ENCODE assay signal across 9 cellular contexts in the genomic region with DNA sequence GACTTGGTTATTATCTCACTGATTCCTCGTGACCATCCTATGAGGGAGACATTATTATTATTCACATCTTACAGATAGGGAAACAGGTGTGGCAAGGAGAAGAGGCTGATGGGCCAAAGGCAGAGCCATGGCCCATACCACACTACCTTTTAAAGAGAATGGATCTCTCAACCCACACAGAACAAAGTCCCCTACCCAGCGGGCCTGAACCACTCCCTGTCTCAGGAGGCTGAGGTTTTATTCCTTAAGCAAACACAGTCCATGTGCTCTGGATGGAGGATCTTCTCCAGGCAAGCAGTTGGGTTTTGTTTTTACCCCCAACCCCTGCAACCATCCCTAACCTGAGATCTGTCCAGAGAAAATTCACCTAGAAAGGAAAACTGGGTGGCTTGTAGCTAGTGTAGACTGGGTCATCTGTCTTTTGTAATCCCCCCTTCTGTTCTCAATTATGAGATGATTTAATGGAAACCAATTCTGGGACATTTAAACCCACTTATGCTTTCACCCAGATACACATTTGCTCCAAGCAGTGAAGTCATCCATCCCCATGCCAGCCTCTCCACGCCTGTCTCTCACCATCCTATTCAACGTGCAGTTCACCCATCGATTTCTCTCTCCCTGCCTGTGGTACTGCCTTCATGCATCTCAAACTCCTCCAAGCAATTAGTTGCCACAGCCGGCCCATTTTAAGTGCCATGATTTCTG. TPM values are rescaled to one million over a fixed set of nuclear protein-coding genes. Genes with fewer than 3 reads are reported as not detected.
DNase-seq lines count a peak whose midpoint lies in the region; ATAC-seq and TF ChIP-seq lines count a peak whose summit lies in the region.
"Had no signal": no experiment of that assay in that cellular context is flagged by ENCODE, and none has a peak within 500 bp of the region (broad histone marks: within the 10 kb centered on the region; RNA-seq: fewer than 3 reads in every experiment).

No MANE protein-coding gene starts in this region.

- H2AFZ ChIP-seq in trophoblast cell (ENCODE audit: insufficient read depth, low read length, poor library complexity): no peak overlapping the region

- CTCF ChIA-PET in activated naive CD4-positive, alpha-beta T cell treated with anti-CD3 and anti-CD28 coated beads for 36 hours (lab: Charles Lee): interaction anchor here (1.0 to 7.1 kb wide), 2 partner anchors 11 to 16 kb away, joined by 3 to 69 read pairs; no protein-coding TSS in a partner anchor

- H4K8ac ChIP-seq in trophoblast cell (ENCODE audit: low read depth, low read length): no peak overlapping the region

- H3K4ac ChIP-seq in trophoblast cell (ENCODE audit: low read depth, low read length): no peak overlapping the region

- H2BK120ac ChIP-seq in trophoblast cell (ENCODE audit: insufficient read depth, low read length, poor library complexity): no peak overlapping the region

- peaks cover 75% of the 10 kb centered on the region for H3K36me3 Mint-ChIP-seq in activated naive CD4-positive, alpha-beta T cell treated with anti-CD3 and anti-CD28 coated beads for 36 hours (ENCODE audit: low read depth)
- no peaks in the 10 kb centered on the region for H3K36me3 Mint-ChIP-seq in glutamatergic neuron (ENCODE audit: unreplicated experiment)

- intact Hi-C loops in activated naive CD4-positive, alpha-beta T cell treated with anti-CD3 and anti-CD28 coated beads for 36 hours (cut with micrococcal nuclease): loop anchor here (5.0 kb wide), 1 partner anchor 118 kb away; no protein-coding TSS in a partner anchor

- H3K18ac ChIP-seq in trophoblast cell (ENCODE audit: low read length): no peak overlapping the region

- H4K12ac ChIP-seq in trophoblast cell (ENCODE audit: low read depth, low read length): no peak overlapping the region

- H3K9ac ChIP-seq in trophoblast cell (ENCODE audit: low read length): no peak overlapping the region

- peak overlapping the region; percentile 93 for H3K27ac Mint-ChIP-seq in activated naive CD4-positive, alpha-beta T cell treated with anti-CD3 and anti-CD28 coated beads for 36 hours
- no peak overlapping the region for H3K27ac Mint-ChIP-seq in glutamatergic neuron (ENCODE audit: unreplicated experiment)

- H3K4me3 Mint-ChIP-seq in activated naive CD4-positive, alpha-beta T cell treated with anti-CD3 and anti-CD28 coated beads for 36 hours: peak overlapping the region; percentile 85
- H3K4me3 Mint-ChIP-seq in glutamatergic neuron (ENCODE audit: unreplicated experiment): peak overlapping the region; percentile 4

- H3K23ac ChIP-seq in trophoblast cell (ENCODE audit: low read length): no peak overlapping the region

- H3K4me1 ChIP-seq in thymus (ENCODE audit: control insufficient read depth, insufficient read depth, low read length) (peaks cover 21% of the 10 kb centered on the region), trophoblast cell (ENCODE audit: control insufficient read depth in 1 of 2, insufficient read depth in 2 of 2, low read length in 2 of 2) (peaks cover 3% of the 10 kb centered on the region in 2 experiments)

- H3K4me3 ChIP-seq in WERI-Rb-1 (ENCODE audit: low read depth, low read length) (no peak overlapping the region), thymus (ENCODE audit: low read length) (no peak overlapping the region), trophoblast cell (ENCODE audit: low read depth, low read length) (no peak overlapping the region)

- H3K79me1 ChIP-seq in trophoblast cell (ENCODE audit: low read length): peaks cover 2% of the 10 kb centered on the region

- H3K27me3 ChIP-seq in WERI-Rb-1 (ENCODE audit: insufficient read depth, low read depth, severe bottlenecking) (no peaks in the 10 kb centered on the region), thymus (ENCODE audit: control insufficient read depth, insufficient read depth) (no peaks in the 10 kb centered on the region), trophoblast cell (ENCODE audit: insufficient read depth, low read length) (peaks cover 7% of the 10 kb centered on the region)

- DNase-seq in activated naive CD4-positive, alpha-beta T cell treated with anti-CD3 and anti-CD28 coated beads for 36 hours: no peak
- DNase-seq in activated naive CD4-positive, alpha-beta T cell treated with Interleukin-2 at 50 U/mL for 16 hours: no peak
- no peak for DNase-seq in WERI-Rb-1
- no peak for DNase-seq in glutamatergic neuron
- DNase-seq in trophoblast cell: no peak
- DNase-seq: stimulated activated CD4-positive, alpha-beta T cell treated with anti-CD3 and anti-CD28 coated beads, Interleukin-15, amount 100 ng/mL, for 24 hours had no signal

- TF ChIP-seq CTCF in WERI-Rb-1 (IDR thresholded peaks at IDR 0.05; ENCODE audit: low read depth, low read length) (no peak), glutamatergic neuron (IDR thresholded peaks at IDR 0.05; ENCODE audit: partially characterized antibody, unreplicated experiment) (no peak)

- no peak overlapping the region for H2BK5ac ChIP-seq in trophoblast cell (ENCODE audit: low read depth, low read length, poor library complexity)

- H2BK12ac ChIP-seq in trophoblast cell (ENCODE audit: low read length): no peak overlapping the region

- peaks cover 50% of the 10 kb centered on the region for H3K36me3 ChIP-seq in WERI-Rb-1
- H3K36me3 ChIP-seq in thymus (ENCODE audit: control insufficient read depth, insufficient read depth): peaks cover 24% of the 10 kb centered on the region
- H3K36me3 ChIP-seq in trophoblast cell (ENCODE audit: control insufficient read depth in 1 of 2, insufficient read depth in 2 of 2, low read length in 2 of 2): peaks cover 5 to 11% of the 10 kb centered on the region in 2 experiments

- 94% methylated on average over 6 of the region's 6 CpGs for WGBS in thymus
- no CpG with 5 or more reads among the region's 6 CpGs for WGBS in trophoblast cell (ENCODE audit: extremely low coverage, insufficient coverage, insufficient read length)

- ATAC-seq in HG02678 (IDR thresholded peaks at IDR 0.05; ENCODE audit: unreplicated experiment) (no peak), HG03139 (IDR thresholded peaks at IDR 0.05; ENCODE audit: unreplicated experiment) (no peak)

- no peak overlapping the region for H4K91ac ChIP-seq in trophoblast cell (ENCODE audit: low read depth, low read length)

- H2AK5ac ChIP-seq in trophoblast cell (ENCODE audit: low read length): no peak overlapping the region

- H3K27me3 Mint-ChIP-seq in activated naive CD4-positive, alpha-beta T cell treated with anti-CD3 and anti-CD28 coated beads for 36 hours (ENCODE audit: low read depth): no peaks in the 10 kb centered on the region
- H3K27me3 Mint-ChIP-seq in glutamatergic neuron (ENCODE audit: unreplicated experiment): peaks cover 8% of the 10 kb centered on the region

- no peak overlapping the region for H3K14ac ChIP-seq in trophoblast cell (ENCODE audit: low read length)

- no peaks in the 10 kb centered on the region for H3K9me3 Mint-ChIP-seq in activated naive CD4-positive, alpha-beta T cell treated with anti-CD3 and anti-CD28 coated beads for 36 hours
- peaks cover 10% of the 10 kb centered on the region for H3K9me3 Mint-ChIP-seq in glutamatergic neuron (ENCODE audit: unreplicated experiment)

- H3K9me3 ChIP-seq in WERI-Rb-1 (ENCODE audit: severe bottlenecking): no peaks in the 10 kb centered on the region
- no peaks in the 10 kb centered on the region for H3K9me3 ChIP-seq in thymus (ENCODE audit: control insufficient read depth)
- H3K9me3 ChIP-seq in trophoblast cell (ENCODE audit: insufficient read depth, low read depth, low read length): peaks cover 6% of the 10 kb centered on the region

- H3K79me2 ChIP-seq in trophoblast cell (ENCODE audit: control insufficient read depth, insufficient read depth, low read length, poor library complexity): no peaks in the 10 kb centered on the region

- H3K4me1 Mint-ChIP-seq in activated naive CD4-positive, alpha-beta T cell treated with anti-CD3 and anti-CD28 coated beads for 36 hours (ENCODE audit: low read depth): peaks cover 75% of the 10 kb centered on the region
- H3K4me1 Mint-ChIP-seq in glutamatergic neuron (ENCODE audit: low read depth, unreplicated experiment): peaks cover 11% of the 10 kb centered on the region

- H3K27ac ChIP-seq in WERI-Rb-1: peak overlapping the region; percentile 97
- peak overlapping the region; percentile 99 for H3K27ac ChIP-seq in thymus (ENCODE audit: low read depth)
- H3K27ac ChIP-seq in trophoblast cell (ENCODE audit: low read depth, low read length): no peak overlapping the region

- no peak overlapping the region for H3K4me2 ChIP-seq in trophoblast cell (ENCODE audit: low read length)

RNA-seq across cellular contexts. Expression of a gene that starts 2.0 kb away (rescaled TPM):
- total RNA-seq in activated naive CD4-positive, alpha-beta T cell treated with anti-CD3 and anti-CD28 coated beads for 36 hours: 100 to 1,000 TPM; 289 to 295 TPM
- total RNA-seq in glutamatergic neuron (ENCODE audit: unreplicated experiment): 18.9 TPM
- 32.6 TPM for polyA plus RNA-seq in thymus
- 12.1 and 12.9 TPM in 2 replicates for polyA plus RNA-seq in trophoblast cell (2013)

RNA-seq across cellular contexts. Expression of a gene that starts 32.3 kb away (rescaled TPM):
- 10 to 100 TPM; 62.1 to 63.5 TPM for total RNA-seq in activated naive CD4-positive, alpha-beta T cell treated with anti-CD3 and anti-CD28 coated beads for 36 hours
- total RNA-seq in glutamatergic neuron (ENCODE audit: unreplicated experiment): 48.5 TPM
- 24.2 TPM for polyA plus RNA-seq in thymus
- polyA plus RNA-seq in trophoblast cell (2013): 24.7 and 24.8 TPM in 2 replicates

RNA-seq across cellular contexts. Expression of a gene that starts 51.6 kb away (rescaled TPM):
- 10 to 100 TPM; 80.6 to 85.0 TPM for total RNA-seq in activated naive CD4-positive, alpha-beta T cell treated with anti-CD3 and anti-CD28 coated beads for 36 hours
- 1.6 TPM for total RNA-seq in glutamatergic neuron (ENCODE audit: unreplicated experiment)
- 21.7 TPM for polyA plus RNA-seq in thymus
- 0.60 and 0.64 TPM in 2 replicates for polyA plus RNA-seq in trophoblast cell (2013)

Comparison
In these comparisons a context has a peak if more than half of its experiments do, and no peak if none do; other contexts are left out.
1. RNA of a gene that starts 2.0 kb away (total RNA-seq): 289 to 295 TPM in activated naive CD4-positive, alpha-beta T cell treated with anti-CD3 and anti-CD28 coated beads for 36 hours; 18.9 TPM in glutamatergic neuron (single experiment); every median in the first group is over 10 times any median in the second.
2. RNA of a gene that starts 51.6 kb away (total RNA-seq): 80.6 to 85.0 TPM in activated naive CD4-positive, alpha-beta T cell treated with anti-CD3 and anti-CD28 coated beads for 36 hours; 1.6 TPM in glutamatergic neuron (single experiment); every median in the first group is over 10 times any median in the second.